ENCODE assay signal across 12 cellular contexts in the genomic region with DNA sequence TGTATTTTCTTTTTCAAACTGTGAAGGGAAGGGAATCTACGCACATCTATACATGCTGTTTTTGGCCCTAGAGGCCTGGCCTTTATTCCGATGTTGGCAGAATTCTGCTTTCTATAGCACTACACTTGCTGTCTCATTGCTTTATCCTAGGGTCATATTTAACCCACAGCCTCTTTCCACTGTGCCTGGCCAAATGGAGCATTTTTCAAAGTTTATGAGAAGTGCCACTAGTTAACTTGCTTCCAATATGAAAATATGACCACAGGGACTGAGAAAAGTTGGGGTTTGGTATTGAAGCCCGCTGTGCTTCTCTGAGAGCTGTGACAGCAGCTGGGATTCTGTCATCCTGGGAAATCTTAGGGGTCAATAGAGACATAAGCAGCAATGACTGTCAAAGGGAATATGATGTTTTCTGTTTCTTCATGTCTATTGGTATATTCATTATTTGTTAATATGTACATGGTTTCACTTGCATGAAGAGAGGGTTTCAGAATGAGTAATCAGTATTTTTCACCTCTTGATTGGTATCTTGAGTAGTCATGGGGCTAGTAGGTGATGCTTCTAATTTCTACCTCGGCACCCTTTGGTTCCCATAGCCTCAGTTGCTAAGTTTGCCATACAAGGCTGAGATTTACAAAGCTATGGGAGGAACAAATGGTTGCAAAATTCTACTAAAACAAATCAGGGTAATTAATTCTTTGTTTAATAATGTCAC.
DNase-seq lines count a peak whose midpoint lies in the region; ATAC-seq and FAIRE-seq lines count a peak whose summit lies in the region.
"Had no signal": no experiment of that assay in that cellular context is flagged by ENCODE, and none has a peak within 500 bp of the region (broad histone marks: within the 10 kb centered on the region; RNA-seq: fewer than 3 reads in every experiment).

No MANE protein-coding gene starts in this region.

- ATAC-seq in GM19455 (IDR thresholded peaks at IDR 0.05; ENCODE audit: unreplicated experiment) = peak; percentile 98
- peak; percentile 94 for ATAC-seq in HG02840 (IDR thresholded peaks at IDR 0.05; ENCODE audit: low FRiP score, unreplicated experiment)
- ATAC-seq in HG03442 (IDR thresholded peaks at IDR 0.05; ENCODE audit: unreplicated experiment) = peak; percentile 98

- DNase-seq in GM18507 (ENCODE audit: extremely low spot score, insufficient read length, low read depth) (no peak), AML-193 (lab: John Stamatoyannopoulos, UW) (no peak), Ammon's horn (ENCODE audit: low spot score) (no peak), HPDE6-E6E7 (ENCODE audit: extremely low spot score) (no peak), NCI-H2227 (lab: John Stamatoyannopoulos, UW; ENCODE audit: unreplicated experiment) (no peak)
- DNase-seq: activated naive CD4-positive, alpha-beta T cell; C1 segment of cervical spinal cord; caudate nucleus; GF-D8 had no signal

- FAIRE-seq in GM18507 (lab: Jason Lieb, UNC) = peak; percentile 82
